In the genomic region with DNA sequence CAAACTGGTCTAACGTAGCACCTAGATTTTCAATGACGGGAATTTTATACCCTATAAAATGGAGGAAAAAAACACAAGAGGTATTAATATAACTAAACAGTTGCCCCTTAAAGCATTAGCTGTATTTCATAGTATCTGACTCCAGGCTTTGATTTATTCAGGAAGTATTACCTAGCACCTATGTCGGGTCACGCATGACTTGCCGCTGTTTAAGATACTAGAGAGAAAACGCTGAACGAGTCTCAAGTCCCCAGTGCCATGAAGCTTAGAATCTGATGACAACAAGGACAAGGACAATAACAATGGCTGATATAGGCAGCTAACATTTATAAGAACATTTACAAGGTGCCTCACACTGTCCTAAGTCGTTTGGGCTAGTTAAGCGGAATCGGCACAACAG, we compare ENCODE assay signal across 8 cellular contexts. TPM values are rescaled to one million over a fixed set of nuclear protein-coding genes. Genes with fewer than 3 reads are reported as not detected.
DNase-seq lines count a peak whose midpoint lies in the region; ATAC-seq, FAIRE-seq and TF ChIP-seq lines count a peak whose summit lies in the region.

No MANE protein-coding gene starts in this region.

- TF ChIP-seq POLR2A in K562 (conservative IDR thresholded peaks at IDR 0.05), result no peak

- no peaks in the 10 kb centered on the region for H3K27me3 ChIP-seq in BLaER1
- H3K27me3 ChIP-seq in HUES48 (ENCODE audit: control insufficient read depth, insufficient read depth, low read length), result no peaks in the 10 kb centered on the region
- H3K27me3 ChIP-seq in K562 (ENCODE audit: control insufficient read depth in 2 of 2, insufficient read depth in 2 of 2, low read length in 2 of 2), result no peaks in the 10 kb centered on the region
- no peaks in the 10 kb centered on the region for H3K27me3 ChIP-seq in mucosa of stomach (ENCODE audit: control insufficient read depth, insufficient read depth, low read length)

- peaks cover 85% of the 10 kb centered on the region for H3K79me2 ChIP-seq in K562 (ENCODE audit: control insufficient read depth, insufficient read depth, low read length)

- no peak for DNase-seq in K562 (ENCODE audit: extremely low read depth in 1 of 4, low spot score in 3 of 4)
- no peak for DNase-seq in NCI-H2171 (lab: John Stamatoyannopoulos, UW)
- DNase-seq in frontal cortex (ENCODE audit: low spot score in 2 of 2), result no peak
- no peak for DNase-seq in head of caudate nucleus

- CTCF ChIA-PET in K562 (lab: Yijun Ruan, JAX; ENCODE audit: low intra/inter-chr PET ratio), result no interaction called here

- no peak for TF ChIP-seq EP300 in K562 (IDR thresholded peaks at IDR 0.05; ENCODE audit: low read length)

- H3K9me1 ChIP-seq in K562 (ENCODE audit: control insufficient read depth, insufficient read depth, low read length), result no peaks in the 10 kb centered on the region

- H3K36me3 ChIP-seq in BLaER1 (peaks cover 41% of the 10 kb centered on the region), HUES48 (ENCODE audit: control insufficient read depth, insufficient read depth, low read length) (peaks cover 40% of the 10 kb centered on the region), K562 (ENCODE audit: control insufficient read depth, insufficient read depth, low read length) (peaks cover 52% of the 10 kb centered on the region), mucosa of stomach (ENCODE audit: control insufficient read depth, insufficient read depth, low read length) (no peaks in the 10 kb centered on the region)

- H3K4me3 ChIP-seq in BLaER1 (peak overlapping the region; percentile 90), HUES48 (ENCODE audit: low read depth, low read length) (peak overlapping the region; percentile 100), K562 (peak overlapping the region; percentile 96), mucosa of stomach (ENCODE audit: low read length) (no peak overlapping the region)

- no peak for TF ChIP-seq RAD21 in K562 (CRISPR knock-in tag; conservative IDR thresholded peaks at IDR 0.05 in 1 of 2, IDR thresholded peaks at IDR 0.05 in 1 of 2)

- H2AFZ ChIP-seq in K562 (ENCODE audit: low read depth, low read length), result no peak overlapping the region

- FAIRE-seq in K562 (lab: Jason Lieb, UNC) (no peak), frontal cortex (lab: Jason Lieb, UNC) (no peak)

- H3K4me2 ChIP-seq in BLaER1 (peak overlapping the region; percentile 94), K562 (ENCODE audit: insufficient read depth, low read length) (peak overlapping the region; percentile 93)

- no TSS peak for BruUV-seq in K562 (replicated peaks; lab: Mats Ljungman, UMichigan)

- H3K4me1 ChIP-seq in BLaER1 (peaks cover 37% of the 10 kb centered on the region), HUES48 (ENCODE audit: control insufficient read depth, insufficient read depth, low read length) (peaks cover 15% of the 10 kb centered on the region), K562 (replicated peaks in 1 of 2; ENCODE audit: control insufficient read depth in 2 of 2, insufficient read depth in 2 of 2, low read length in 2 of 2) (peaks cover 7 to 9% of the 10 kb centered on the region in 2 experiments; a peak in 2 of 5 replicates), mucosa of stomach (ENCODE audit: control insufficient read depth, insufficient read depth, low read length) (peaks cover 6% of the 10 kb centered on the region)

- H3K27ac ChIP-seq in BLaER1, result 0 out of 2 replicates have a peak overlapping the region, but pooled peaks have one; percentile 98
- H3K27ac ChIP-seq in HUES48 (ENCODE audit: low read depth, low read length), result no peak overlapping the region
- peak overlapping the region; percentile 92; the same call in 1 of the 3 replicates for H3K27ac ChIP-seq in K562 (ENCODE audit: extremely low read depth, low read depth, low read length)

- WGBS in K562 (ENCODE audit: insufficient coverage, low coverage, missing lambda C conversion rate), result 18% methylated on average over 10 of the region's 10 CpGs

- H4K20me1 ChIP-seq in BLaER1 (peaks cover 69% of the 10 kb centered on the region), K562 (replicated peaks; ENCODE audit: control insufficient read depth, insufficient read depth, low read length) (peaks cover 17% of the 10 kb centered on the region)

- no peak for ATAC-seq in K562
- ATAC-seq in HG03457 (IDR thresholded peaks at IDR 0.05; ENCODE audit: unreplicated experiment), result no peak

- POLR2A ChIA-PET in K562 (lab: Yijun Ruan, JAX), result interaction anchor here (0.5 to 3.7 kb wide), 7 partner anchors 8 to 360 kb away, joined by 3 to 25 read pairs (median 3); no protein-coding TSS in a partner anchor

- in situ Hi-C loops in K562 (cut with MboI), result loop anchor here (5.0 kb wide), 1 partner anchor 359 kb away; a partner anchor contains a TSS

- intact Hi-C loops in K562 (cut with micrococcal nuclease), result no loop called here
- intact Hi-C loops in head of caudate nucleus (cut with DNase I), result no loop called here

- peak overlapping the region; percentile 98 for H3K9ac ChIP-seq in BLaER1
- H3K9ac ChIP-seq in HUES48 (ENCODE audit: low read depth, low read length), result peak overlapping the region; percentile 10; the same call in 1 of the 2 replicates
- H3K9ac ChIP-seq in K562 (ENCODE audit: insufficient read depth in 1 of 2, low read depth in 2 of 2, low read length in 2 of 2), result peak overlapping the region; percentile 88 to 94; a peak in 3 of 4 replicates
- H3K9ac ChIP-seq in mucosa of stomach (ENCODE audit: low read length), result peak overlapping the region; percentile 42

- H3K9me3 ChIP-seq in BLaER1, result no peaks in the 10 kb centered on the region
- H3K9me3 ChIP-seq in HUES48 (ENCODE audit: control insufficient read depth, insufficient read depth, low read length), result no peaks in the 10 kb centered on the region
- H3K9me3 ChIP-seq in K562 (replicated peaks; ENCODE audit: control insufficient read depth, insufficient read depth, low read depth, low read length), result no peaks in the 10 kb centered on the region
- H3K9me3 ChIP-seq in mucosa of stomach (ENCODE audit: control insufficient read depth, low read length), result no peaks in the 10 kb centered on the region

- TF ChIP-seq CTCF in K562 (IDR thresholded peaks at IDR 0.05 in 2 of 3, conservative IDR thresholded peaks at IDR 0.05 in 1 of 3; ENCODE audit: insufficient read depth in 2 of 3, low read depth in 1 of 3, low read length in 3 of 3), result no peak

RNA-seq across cellular contexts. Expression of a gene that starts 1.9 kb away (rescaled TPM):
- total RNA-seq in K562 (2011; cell fraction: chromatin; rRNA removed; ENCODE audit: low replicate concordance), result 76.5 and 145 TPM in 2 replicates
- 47.7 and 55.3 TPM in 2 replicates for total RNA-seq in K562 (2011; cell fraction: nucleolus; rRNA removed)
- 91.1 and 108 TPM in 2 replicates for total RNA-seq in K562 (2011; cell fraction: nucleoplasm; rRNA removed)
- total RNA-seq in K562 (2014; rRNA removed), result 138 and 162 TPM in 2 replicates
- total RNA-seq in K562 (2014; rRNA removed; fragmentation: Illumina TruSeq; extraction: Trizol), result 78.1 and 97.1 TPM in 2 replicates
- total RNA-seq in K562 (2015; rRNA removed; fragmentation: Illumina TruSeq; extraction: Trizol), result 61.8 and 62.7 TPM in 2 replicates
- 152 and 166 TPM in 2 replicates for total RNA-seq in K562 (2021)
- 224 and 245 TPM in 2 replicates for polyA plus RNA-seq in K562 (2011; rRNA removed)
- polyA plus RNA-seq in K562 (2011; cell fraction: cytosol; rRNA removed), result 79.9 and 192 TPM in 2 replicates
- polyA plus RNA-seq in K562 (2011; cell fraction: nucleus; rRNA removed), result 123 and 248 TPM in 2 replicates
- 98.3 and 217 TPM in 2 replicates for polyA plus RNA-seq in K562 (2012)
- polyA plus RNA-seq in K562 (2014; fragmentation: Illumina TruSeq; extraction: Trizol), result 189 and 206 TPM in 2 replicates
- polyA plus RNA-seq in K562 (2014; fragmentation: Nextera tagmentation; extraction: Ambion mirVana), result 100 to 1,000 TPM; 212 to 214 TPM
- 229 and 233 TPM in 2 replicates for polyA plus RNA-seq in K562 (2014; rRNA removed)
- 101 and 108 TPM in 2 replicates for polyA minus RNA-seq in K562 (2011; rRNA and poly(A)+ RNA removed)
- 52.9 and 57.5 TPM in 2 replicates for polyA minus RNA-seq in K562 (2011; cell fraction: cytosol; rRNA and poly(A)+ RNA removed)
- 29.2 and 46.7 TPM in 2 replicates for polyA minus RNA-seq in K562 (2011; cell fraction: nucleus; rRNA and poly(A)+ RNA removed)
- 13.9 TPM for total RNA-seq in frontal cortex

RNA-seq across cellular contexts. Expression of a gene that starts 15.8 kb away (rescaled TPM):
- 53.9 and 71.0 TPM in 2 replicates for total RNA-seq in K562 (2011; cell fraction: chromatin; rRNA removed; ENCODE audit: low replicate concordance)
- total RNA-seq in K562 (2011; cell fraction: nucleolus; rRNA removed), result 72.0 and 80.9 TPM in 2 replicates
- total RNA-seq in K562 (2011; cell fraction: nucleoplasm; rRNA removed), result 87.4 and 90.5 TPM in 2 replicates
- total RNA-seq in K562 (2014; rRNA removed) (51.6 and 56.9 TPM in 2 replicates), K562 (2014; rRNA removed; fragmentation: Illumina TruSeq; extraction: Trizol) (57.2 and 59.6 TPM in 2 replicates), K562 (2015; rRNA removed; fragmentation: Illumina TruSeq; extraction: Trizol) (45.5 and 47.9 TPM in 2 replicates), K562 (2021) (37.9 and 39.6 TPM in 2 replicates), frontal cortex (48.9 TPM)
- polyA plus RNA-seq in K562 (2011; rRNA removed) (46.5 and 55.8 TPM in 2 replicates), K562 (2014; fragmentation: Illumina TruSeq; extraction: Trizol) (42.1 and 43.0 TPM in 2 replicates), K562 (2014; fragmentation: Nextera tagmentation; extraction: Ambion mirVana) (10 to 100 TPM; 24.9 to 36.6 TPM), K562 (2014; rRNA removed) (54.8 and 57.4 TPM in 2 replicates)
- polyA plus RNA-seq in K562 (2011; cell fraction: cytosol; rRNA removed), result 30.6 and 48.2 TPM in 2 replicates
- 18.7 and 26.8 TPM in 2 replicates for polyA plus RNA-seq in K562 (2011; cell fraction: nucleus; rRNA removed)
- 40.6 and 47.0 TPM in 2 replicates for polyA plus RNA-seq in K562 (2012)
- 34.8 and 38.5 TPM in 2 replicates for polyA minus RNA-seq in K562 (2011; rRNA and poly(A)+ RNA removed)
- polyA minus RNA-seq in K562 (2011; cell fraction: cytosol; rRNA and poly(A)+ RNA removed), result 8.6 and 8.9 TPM in 2 replicates
- 13.5 and 23.5 TPM in 2 replicates for polyA minus RNA-seq in K562 (2011; cell fraction: nucleus; rRNA and poly(A)+ RNA removed)

RNA-seq across cellular contexts. Expression of a gene that starts 41.3 kb away (rescaled TPM):
- total RNA-seq in K562 (2011; cell fraction: chromatin; rRNA removed; ENCODE audit: low replicate concordance), result 29.6 and 50.1 TPM in 2 replicates
- 21.4 and 23.2 TPM in 2 replicates for total RNA-seq in K562 (2011; cell fraction: nucleolus; rRNA removed)
- total RNA-seq in K562 (2011; cell fraction: nucleoplasm; rRNA removed), result 37.2 and 50.9 TPM in 2 replicates
- total RNA-seq in K562 (2014; rRNA removed) (7.7 and 9.0 TPM in 2 replicates), K562 (2014; rRNA removed; fragmentation: Illumina TruSeq; extraction: Trizol) (13.4 and 17.1 TPM in 2 replicates), K562 (2015; rRNA removed; fragmentation: Illumina TruSeq; extraction: Trizol) (13.4 and 14.5 TPM in 2 replicates), K562 (2021) (14.7 and 16.4 TPM in 2 replicates), frontal cortex (22.8 TPM)
- polyA plus RNA-seq in K562 (2011; rRNA removed) (11.1 and 14.6 TPM in 2 replicates), K562 (2014; fragmentation: Illumina TruSeq; extraction: Trizol) (12.8 and 14.9 TPM in 2 replicates), K562 (2014; fragmentation: Nextera tagmentation; extraction: Ambion mirVana) (10 to 100 TPM in 1 of 2 experiments, 1 to 10 TPM in 1; 7.0 to 11.1 TPM), K562 (2014; rRNA removed) (9.0 and 9.2 TPM in 2 replicates)
- 7.1 and 9.9 TPM in 2 replicates for polyA plus RNA-seq in K562 (2011; cell fraction: cytosol; rRNA removed)
- 7.7 and 8.3 TPM in 2 replicates for polyA plus RNA-seq in K562 (2011; cell fraction: nucleus; rRNA removed)
- polyA plus RNA-seq in K562 (2012), result 9.1 and 9.7 TPM in 2 replicates
- polyA minus RNA-seq in K562 (2011; rRNA and poly(A)+ RNA removed), result 24.8 and 27.9 TPM in 2 replicates
- polyA minus RNA-seq in K562 (2011; cell fraction: cytosol; rRNA and poly(A)+ RNA removed), result 14.9 and 16.7 TPM in 2 replicates
- 5.0 and 7.9 TPM in 2 replicates for polyA minus RNA-seq in K562 (2011; cell fraction: nucleus; rRNA and poly(A)+ RNA removed)

Comparison
In these comparisons a context has a peak if more than half of its experiments do, and no peak if none do; other contexts are left out.
1. H3K9ac ChIP-seq: peak in every context shown above with its lines; median percentile 98 in BLaER1; 91 in K562; 42 in mucosa of stomach; 10 in HUES48.